ENCODE assay signal across 15 cellular contexts in the genomic region with DNA sequence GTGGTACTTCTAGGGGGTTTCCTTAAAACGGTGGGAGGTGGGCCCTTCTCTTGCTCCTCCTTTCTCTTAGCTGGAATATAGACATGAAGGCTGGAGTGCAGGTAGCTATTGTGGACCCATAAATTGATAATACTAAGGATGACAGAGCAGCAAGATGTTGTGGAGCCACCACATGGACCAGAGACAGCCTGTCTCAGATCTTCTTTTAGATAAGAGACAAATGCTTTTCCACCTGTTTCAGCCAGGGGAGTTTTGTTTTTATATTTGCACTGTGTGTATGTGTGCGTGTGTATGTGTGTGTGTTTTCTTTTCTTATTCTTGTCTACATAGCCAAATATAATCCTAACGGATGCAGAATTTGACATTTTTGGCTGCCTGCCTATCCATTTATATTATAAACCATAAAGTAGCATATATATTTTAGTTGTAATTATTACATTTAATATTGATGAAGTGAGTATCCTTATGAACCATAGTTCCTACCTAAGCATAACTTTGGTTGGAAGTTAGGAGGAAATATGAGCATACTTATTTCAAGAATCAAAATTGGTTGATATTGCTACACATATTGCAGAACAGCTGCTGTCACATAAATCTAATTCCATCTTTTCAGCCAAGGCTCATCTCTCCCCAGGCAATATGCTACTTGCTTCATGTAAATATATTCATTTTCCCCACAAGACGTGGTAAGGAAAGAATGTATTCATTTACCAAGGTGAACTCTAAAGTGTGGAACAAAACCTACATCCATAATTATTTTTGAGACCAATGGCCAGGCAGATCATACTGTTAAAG.
DNase-seq lines count a peak whose midpoint lies in the region; ATAC-seq and TF ChIP-seq lines count a peak whose summit lies in the region.
"Had no signal": no experiment of that assay in that cellular context is flagged by ENCODE, and none has a peak within 500 bp of the region (broad histone marks: within the 10 kb centered on the region; RNA-seq: fewer than 3 reads in every experiment).

No MANE protein-coding gene starts in this region.

- no peak overlapping the region for H3K18ac ChIP-seq in IMR-90 (ENCODE audit: low read depth, low read length)

- whole genome bisulfite sequencing in IMR-90 (ENCODE audit: extremely low coverage in 2 of 2, insufficient read length in 1 of 2), 2 experiments = 80% methylated on average over 1 of the region's 4 CpGs; no CpG with 5 or more reads in 1 of the 2 experiments

- no peak overlapping the region for H3K14ac ChIP-seq in IMR-90 (replicated peaks; ENCODE audit: low read depth, low read length)

- intact Hi-C loops in IMR-90 (cut with micrococcal nuclease) = no loop called here

- ATAC-seq in IMR-90 (ENCODE audit: low read depth) (no peak), GM21381 (IDR thresholded peaks at IDR 0.05; ENCODE audit: unreplicated experiment) (no peak)

- no peak overlapping the region for H3K23ac ChIP-seq in IMR-90 (ENCODE audit: low read depth, low read length)

- H3K36me3 ChIP-seq in IMR-90 (ENCODE audit: control insufficient read depth, insufficient read depth, low read length) = no peaks in the 10 kb centered on the region
- H3K36me3 ChIP-seq: Peyer's patch, SJSA1 had no signal

- no TSS peak for BruUV-seq in IMR-90 (replicated peaks; lab: Mats Ljungman, UMichigan)

- no peak overlapping the region for H3K56ac ChIP-seq in IMR-90 (ENCODE audit: extremely low read depth, insufficient read depth, low read length)

- no peak overlapping the region for H2BK20ac ChIP-seq in IMR-90 (ENCODE audit: low read depth, low read length)

- no peak overlapping the region for H2BK5ac ChIP-seq in IMR-90 (ENCODE audit: low read depth, low read length, poor library complexity, severe bottlenecking)

- H2BK120ac ChIP-seq in IMR-90 (ENCODE audit: low read depth, low read length) = no peak overlapping the region

- CTCF ChIA-PET in IMR-90 (lab: Yijun Ruan, JAX) = no interaction called here

- H3K9me3 ChIP-seq in IMR-90 (ENCODE audit: control insufficient read depth, insufficient read depth, low read length) = no peaks in the 10 kb centered on the region
- H3K9me3 ChIP-seq: Peyer's patch, SJSA1 had no signal

- no peak overlapping the region for H2AFZ ChIP-seq in IMR-90 (replicated peaks; ENCODE audit: low read length, poor library complexity)

- H3K4me1 ChIP-seq in IMR-90 (ENCODE audit: control insufficient read depth, insufficient read depth, low read length) = peaks cover 3% of the 10 kb centered on the region
- H3K4me1 ChIP-seq: Peyer's patch, SJSA1 had no signal

- H3K79me1 ChIP-seq in IMR-90 (ENCODE audit: low read depth in 1 of 2, low read length in 2 of 2) = no peaks in the 10 kb centered on the region

- TF ChIP-seq POLR2A in IMR-90 (IDR thresholded peaks at IDR 0.05; ENCODE audit: low read depth, low read length) = no peak

- peak overlapping the region; percentile 63; the same call in 1 of the 3 replicates for H2BK15ac ChIP-seq in IMR-90 (ENCODE audit: low read depth, low read length)

- H3K27me3 ChIP-seq in IMR-90 (ENCODE audit: control insufficient read depth, insufficient read depth, low read length) = no peaks in the 10 kb centered on the region
- H3K27me3 ChIP-seq: Peyer's patch, SJSA1 had no signal

- TF ChIP-seq CTCF in IMR-90 (conservative IDR thresholded peaks at IDR 0.05; ENCODE audit: low read depth, low read length) (no peak), GM13976 (IDR thresholded peaks at IDR 0.05; ENCODE audit: borderline replicate concordance, control extremely low read depth, extremely low read depth, insufficient read depth, missing control alignments) (no peak)

- TF ChIP-seq RAD21 in IMR-90 (IDR thresholded peaks at IDR 0.05; ENCODE audit: low read length) = no peak

- no peak overlapping the region for H3K4me2 ChIP-seq in IMR-90 (ENCODE audit: low read depth, low read length)
- H3K4me2 ChIP-seq: KMS-11 had no signal

- H3K27ac ChIP-seq in IMR-90 (ENCODE audit: insufficient read depth, low read length) = no peak overlapping the region
- H3K27ac ChIP-seq: KMS-11, Peyer's patch, SJSA1 had no signal

- no peak overlapping the region for H3K4ac ChIP-seq in IMR-90 (ENCODE audit: low read depth, low read length)

- H4K20me1 ChIP-seq in IMR-90 (ENCODE audit: insufficient read depth, low read length) = no peaks in the 10 kb centered on the region

- in situ Hi-C loops in IMR-90 (cut with MboI; ENCODE audit: low sequenced_read_pairs) = no loop called here
- in situ Hi-C loops in GM13976 (cut with MboI; ENCODE audit: low sequenced_read_pairs, unreplicated experiment) = no loop called here

- POLR2A ChIA-PET in IMR-90 (lab: Charles Lee; ENCODE audit: unreplicated experiment) = no interaction called here

- H4K91ac ChIP-seq in IMR-90 (ENCODE audit: insufficient read depth, low read depth, low read length) = no peak overlapping the region

- H4K8ac ChIP-seq in IMR-90 (ENCODE audit: low read depth in 2 of 2, low read length in 2 of 2) = no peak overlapping the region

- no peak overlapping the region for H4K5ac ChIP-seq in IMR-90 (ENCODE audit: low read depth, low read length)

- H2AK5ac ChIP-seq in IMR-90 (ENCODE audit: low read depth, low read length) = no peak overlapping the region

- dilution Hi-C loops in IMR-90 (cut with HindIII; ENCODE audit: low sequenced_read_pairs, unreplicated experiment) = no loop called here

- H3K9me1 ChIP-seq in IMR-90 (ENCODE audit: insufficient read depth, low read length) = no peaks in the 10 kb centered on the region

- no peak overlapping the region for H2AK9ac ChIP-seq in IMR-90 (replicated peaks; ENCODE audit: low read depth, low read length, poor library complexity)

- no peak overlapping the region for H3K4me3 ChIP-seq in IMR-90 (ENCODE audit: insufficient read depth, low read depth, low read length)
- H3K4me3 ChIP-seq: Peyer's patch, SJSA1 had no signal

- DNase-seq in DMS 273 (lab: John Stamatoyannopoulos, UW; ENCODE audit: unreplicated experiment) = peak; percentile 61
- no peak for DNase-seq in IMR-90
- DNase-seq in NCI-H446 treated with DMSO at 0.1 percent for 48 hours (lab: John Stamatoyannopoulos, UW) = peak; percentile 18
- peak; percentile 64 for DNase-seq in myocyte (ENCODE audit: low read depth)
- no peak for DNase-seq in GM13976 (ENCODE audit: low spot score)
- DNase-seq in NCI-H345 treated with DMSO at 0.1 percent for 48 hours (lab: John Stamatoyannopoulos, UW; ENCODE audit: unreplicated experiment) = no peak
- DNase-seq: CD8-positive, alpha-beta memory T cell; DMS79; H9; NCI-H1048; NCI-H187 treated with DMSO at 0.1 percent for 48 hours; Peyer's patch had no signal

- H3K9ac ChIP-seq in IMR-90 (ENCODE audit: low read depth, low read length) = no peak overlapping the region
- H3K9ac ChIP-seq: KMS-11 had no signal

TF ChIP-seq in IMR-90, 13 proteins besides CTCF, POLR2A, EP300 and RAD21:
- TF ChIP-seq RCOR1 (IDR thresholded peaks at IDR 0.05; ENCODE audit: insufficient replicate concordance, low read length) (no peak), SMC3 (IDR thresholded peaks at IDR 0.05; ENCODE audit: low read depth, low read length) (no peak), FOS (IDR thresholded peaks at IDR 0.05; ENCODE audit: low read depth, low read length) (no peak), CEBPB (IDR thresholded peaks at IDR 0.05; ENCODE audit: low read depth, low read length) (no peak), RFX5 (IDR thresholded peaks at IDR 0.05; ENCODE audit: low read depth, low read length) (no peak), CHD1 (IDR thresholded peaks at IDR 0.05; ENCODE audit: low read depth, low read length) (no peak), NFE2L2 (IDR thresholded peaks at IDR 0.05; ENCODE audit: low read depth, low read length) (no peak), USF2 (IDR thresholded peaks at IDR 0.05; ENCODE audit: low read depth, low read length) (no peak), MXI1 (IDR thresholded peaks at IDR 0.05; ENCODE audit: borderline replicate concordance, low read depth, low read length) (no peak), BHLHE40 (IDR thresholded peaks at IDR 0.05; ENCODE audit: low read depth, low read length) (no peak), MAFK (IDR thresholded peaks at IDR 0.05; ENCODE audit: low read depth, low read length) (no peak), MAZ (IDR thresholded peaks at IDR 0.05; ENCODE audit: borderline replicate concordance, low read depth, low read length) (no peak)
- TF ChIP-seq, protein P1, sequence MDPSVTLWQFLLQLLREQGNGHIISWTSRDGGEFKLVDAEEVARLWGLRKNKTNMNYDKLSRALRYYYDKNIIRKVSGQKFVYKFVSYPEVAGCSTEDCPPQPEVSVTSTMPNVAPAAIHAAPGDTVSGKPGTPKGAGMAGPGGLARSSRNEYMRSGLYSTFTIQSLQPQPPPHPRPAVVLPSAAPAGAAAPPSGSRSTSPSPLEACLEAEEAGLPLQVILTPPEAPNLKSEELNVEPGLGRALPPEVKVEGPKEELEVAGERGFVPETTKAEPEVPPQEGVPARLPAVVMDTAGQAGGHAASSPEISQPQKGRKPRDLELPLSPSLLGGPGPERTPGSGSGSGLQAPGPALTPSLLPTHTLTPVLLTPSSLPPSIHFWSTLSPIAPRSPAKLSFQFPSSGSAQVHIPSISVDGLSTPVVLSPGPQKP (IDR thresholded peaks at IDR 0.05; ENCODE audit: borderline replicate concordance, low read depth, low read length) = no peak

Comparison
In these comparisons a context has a peak if more than half of its experiments do, and no peak if none do; other contexts are left out.
1. DNase-seq: peak in DMS 273 (single experiment), NCI-H446 treated with DMSO at 0.1 percent for 48 hours (single experiment) and myocyte (single experiment); none in IMR-90 (single experiment), GM13976 (single experiment) and NCI-H345 treated with DMSO at 0.1 percent for 48 hours (single experiment).